In genomic region chr11:69813839-69814238, GRCh38 we compare ENCODE assay signal across 34 cellular contexts. TPM values are rescaled to one million over a fixed set of nuclear protein-coding genes. Genes with fewer than 3 reads are reported as not detected.
"Had no signal": no experiment of that assay in that cellular context is flagged by ENCODE, and none has a peak within 500 bp of the region (broad histone marks: within the 10 kb centered on the region; RNA-seq: fewer than 3 reads in every experiment).

No MANE protein-coding gene starts in this region.

- H3K36me3 ChIP-seq: adrenal gland, esophagus squamous epithelium, WERI-Rb-1 had no signal

- H3K4me1 Mint-ChIP-seq: activated B cell treated with CpG ODN at 0.5 μM for 24 hours; activated T-helper 17 cell treated with anti-CD3 and anti-CD28 coated beads, Interleukin-2, amount 50 U/mL, for 72 hours; T-helper 17 cell had no signal

- H3K27me3 ChIP-seq: body of pancreas had no signal

- FAIRE-seq: colon, endometrium, endothelial cell of umbilical vein, frontal cortex had no signal

- H3K27ac ChIP-seq: adrenal gland, body of pancreas, epithelial cell of prostate, esophagus squamous epithelium, WERI-Rb-1 had no signal

- ATAC-seq: activated CD4-positive, CD25-positive, alpha-beta regulatory T cell treated with anti-CD3 and anti-CD28 coated beads, Interleukin-2, amount 50 U/mL, for 24 hours; activated CD8-positive, alpha-beta T cell treated with anti-CD3 and anti-CD28 coated beads for 36 hours; activated naive CD4-positive, alpha-beta T cell treated with anti-CD3 and anti-CD28 coated beads, Interleukin-2, amount 50 U/mL, for 72 hours; activated T-helper 17 cell treated with anti-CD3 and anti-CD28 coated beads, Interleukin-2, amount 50 U/mL, for 72 hours; body of pancreas; T-helper 17 cell had no signal

- H3K4me3 Mint-ChIP-seq: activated B cell treated with CpG ODN at 0.5 μM for 24 hours; activated CD8-positive, alpha-beta T cell treated with anti-CD3 and anti-CD28 coated beads for 36 hours; activated T-cell treated with anti-CD3 and anti-CD28 coated beads, Interleukin-2, amount 50 U/mL, for 4 hours; activated T-helper 17 cell treated with anti-CD3 and anti-CD28 coated beads, Interleukin-2, amount 50 U/mL, for 72 hours; T-helper 17 cell; T-helper 2 cell treated with Interferon-gamma antibody and Interleukin-4, amounts not matched to agents 5 μg/mL and 100 μg/mL, for 36 hours had no signal

- H3K27ac Mint-ChIP-seq: activated B cell treated with CpG ODN at 0.5 μM for 24 hours; activated CD8-positive, alpha-beta T cell treated with anti-CD3 and anti-CD28 coated beads for 36 hours; activated naive CD4-positive, alpha-beta T cell treated with anti-CD3 and anti-CD28 coated beads, Interleukin-2, amount 50 U/mL, for 72 hours; activated T-helper 17 cell treated with anti-CD3 and anti-CD28 coated beads, Interleukin-2, amount 50 U/mL, for 72 hours; T-helper 17 cell; T-helper 2 cell treated with Interferon-gamma antibody and Interleukin-4, amounts not matched to agents 5 μg/mL and 100 μg/mL, for 36 hours had no signal

- H3K4me1 ChIP-seq: adrenal gland had no signal

- H3K36me3 Mint-ChIP-seq: activated naive CD4-positive, alpha-beta T cell treated with anti-CD3 and anti-CD28 coated beads, Interleukin-2, amount 50 U/mL, for 72 hours had no signal

- H3K9me3 ChIP-seq: adrenal gland, body of pancreas, esophagus squamous epithelium had no signal

- H3K4me3 ChIP-seq: adrenal gland, body of pancreas, esophagus squamous epithelium had no signal

- H3K9me3 Mint-ChIP-seq: activated B cell treated with CpG ODN at 0.5 μM for 24 hours; activated CD8-positive, alpha-beta T cell treated with anti-CD3 and anti-CD28 coated beads for 36 hours; activated naive CD4-positive, alpha-beta T cell treated with anti-CD3 and anti-CD28 coated beads, Interleukin-2, amount 50 U/mL, for 72 hours; activated T-cell treated with anti-CD3 and anti-CD28 coated beads, Interleukin-2, amount 50 U/mL, for 4 hours; activated T-helper 17 cell treated with anti-CD3 and anti-CD28 coated beads, Interleukin-2, amount 50 U/mL, for 72 hours; T-helper 2 cell treated with Interferon-gamma antibody and Interleukin-4, amounts not matched to agents 5 μg/mL and 100 μg/mL, for 36 hours had no signal

- DNase-seq: activated B cell treated with CpG ODN at 0.5 μM for 24 hours; activated CD4-positive, alpha-beta T cell treated with anti-CD3 and anti-CD28 coated beads for 48 hours; activated CD4-positive, alpha-beta T cell treated with anti-CD3 and anti-CD28 coated beads, Interleukin-2, amount 50 U/mL, for 1 hour; activated CD4-positive, alpha-beta T cell treated with anti-CD3 and anti-CD28 coated beads, Interleukin-2, amount 50 U/mL, for 48 hours; activated CD8-positive, alpha-beta memory T cell treated with anti-CD3 and anti-CD28 coated beads for 24 hours; activated CD8-positive, alpha-beta T cell treated with anti-CD3 and anti-CD28 coated beads for 36 hours; activated effector memory CD4-positive, alpha-beta T cell treated with Interleukin-2 at 50 U/mL for 16 hours; activated gamma-delta T cell treated with Interleukin-2 at 50 U/mL for 16 hours; activated naive CD4-positive, alpha-beta T cell treated with Interleukin-2 at 50 U/mL for 16 hours; activated T-cell treated with anti-CD3 and anti-CD28 coated beads, Interleukin-2, amount 50 U/mL, for 4 hours; adrenal gland; aorta; body of pancreas; cortex of kidney; dermis blood vessel endothelial cell; effector CD8-positive, alpha-beta T cell; esophagus squamous epithelium; head of caudate nucleus; T-helper 1 cell; T-helper 17 cell; WERI-Rb-1 had no signal

RNA-seq across cellular contexts. Expression of gene FGF3, which starts 5.4 kb away (rescaled TPM):
- total RNA-seq: activated B cell treated with CpG ODN at 0.5 μM for 24 hours; activated CD8-positive, alpha-beta T cell treated with anti-CD3 and anti-CD28 coated beads for 36 hours; activated naive CD4-positive, alpha-beta T cell treated with anti-CD3 and anti-CD28 coated beads, Interleukin-2, amount 50 U/mL, for 72 hours; activated T-cell treated with anti-CD3 and anti-CD28 coated beads, Interleukin-2, amount 50 U/mL, for 4 hours; activated T-helper 17 cell treated with anti-CD3 and anti-CD28 coated beads, Interleukin-2, amount 50 U/mL, for 72 hours; adrenal gland; aorta; body of pancreas; chondrocyte; dermis blood vessel endothelial cell; endothelial cell of umbilical vein; esophagus squamous epithelium; fibroblast of lung; fibroblast of villous mesenchyme; frontal cortex; T-helper 17 cell had no signal
- polyA plus RNA-seq: adrenal gland, aorta, endothelial cell of umbilical vein, esophagus, fibroblast of lung had no signal

RNA-seq across cellular contexts. Expression of gene FGF4, which starts 38.7 kb away (rescaled TPM):
- total RNA-seq: activated B cell treated with CpG ODN at 0.5 μM for 24 hours; activated CD8-positive, alpha-beta T cell treated with anti-CD3 and anti-CD28 coated beads for 36 hours; activated naive CD4-positive, alpha-beta T cell treated with anti-CD3 and anti-CD28 coated beads, Interleukin-2, amount 50 U/mL, for 72 hours; activated T-cell treated with anti-CD3 and anti-CD28 coated beads, Interleukin-2, amount 50 U/mL, for 4 hours; activated T-helper 17 cell treated with anti-CD3 and anti-CD28 coated beads, Interleukin-2, amount 50 U/mL, for 72 hours; adrenal gland; aorta; body of pancreas; chondrocyte; dermis blood vessel endothelial cell; endothelial cell of umbilical vein; esophagus squamous epithelium; fibroblast of lung; fibroblast of villous mesenchyme; frontal cortex; T-helper 17 cell had no signal
- polyA plus RNA-seq: adrenal gland, endothelial cell of umbilical vein, esophagus, fibroblast of lung had no signal
